In the genomic region with DNA sequence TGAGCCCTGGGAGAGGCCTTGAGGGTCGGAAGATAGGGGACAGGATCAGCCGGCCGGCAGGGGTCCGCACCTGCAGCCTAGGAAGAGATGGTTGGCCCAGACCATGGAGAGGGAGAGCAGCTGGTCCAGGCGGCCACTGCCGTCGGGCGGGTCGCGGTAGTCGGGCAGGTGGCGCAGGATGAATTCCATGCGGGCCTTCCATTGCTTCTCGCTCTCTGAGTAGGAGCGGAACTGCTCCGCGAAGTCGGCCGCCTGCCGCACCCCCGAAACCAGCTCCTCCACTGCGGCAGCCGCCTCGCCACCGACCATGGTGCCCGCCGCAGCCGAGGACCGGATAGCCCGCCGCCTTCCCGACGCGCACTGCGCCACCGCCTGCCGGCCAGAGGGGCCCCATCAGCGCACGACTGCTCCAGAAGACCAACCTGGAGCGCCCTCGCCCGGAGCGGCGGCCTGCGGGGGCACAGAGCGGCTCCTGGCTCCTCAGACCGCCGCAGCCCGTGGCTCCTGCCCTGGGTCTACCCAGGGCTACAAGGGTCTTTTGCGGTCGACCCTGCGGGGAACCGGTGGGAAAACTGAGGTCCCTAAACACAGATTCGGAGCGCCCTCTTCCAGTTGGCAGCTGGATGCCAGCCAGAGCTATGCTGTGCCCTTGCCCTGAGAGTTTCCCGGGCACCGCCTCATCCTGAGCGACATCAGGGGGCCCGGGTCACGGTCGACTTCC, we compare ENCODE assay signal across 8 cellular contexts. TPM values are rescaled to one million over a fixed set of nuclear protein-coding genes. Genes with fewer than 3 reads are reported as not detected.
DNase-seq lines count a peak whose midpoint lies in the region; ATAC-seq, FAIRE-seq and TF ChIP-seq lines count a peak whose summit lies in the region.

A gene with protein sequence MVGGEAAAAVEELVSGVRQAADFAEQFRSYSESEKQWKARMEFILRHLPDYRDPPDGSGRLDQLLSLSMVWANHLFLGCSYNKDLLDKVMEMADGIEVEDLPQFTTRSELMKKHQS (minus strand): TSS at position 336 of the 721 bp plus-strand sequence. CDS start 27 bp downstream, at position 309.

- peak; percentile 91 to 95 for DNase-seq in Caco-2
- peak; percentile 35 for DNase-seq in HS-5 (ENCODE audit: low read depth)
- DNase-seq in NOMO-1 treated with DMSO at 0.1 percent for 48 hours (lab: John Stamatoyannopoulos, UW; ENCODE audit: unreplicated experiment) = peak; percentile 80
- DNase-seq in activated CD8-positive, alpha-beta memory T cell treated with anti-CD3 and anti-CD28 coated beads, Interleukin-2, amount 10 ng/mL, durations not matched to agents 7 days and 5 days = peak; percentile 92
- peak; percentile 59 to 95 for DNase-seq in H1 (ENCODE audit: low read depth in 1 of 2, low spot score in 2 of 2)
- peak; percentile 98 for DNase-seq in mesenteric fat pad (ENCODE audit: low spot score)
- peak; percentile 78 for DNase-seq in stimulated activated CD8-positive, alpha-beta memory T cell treated with anti-CD3 and anti-CD28 coated beads, Interleukin-15, amount 100 ng/mL, for 24 hours (ENCODE audit: low read depth)

- H3K27me3 ChIP-seq in Caco-2 (replicated peaks; ENCODE audit: control insufficient read depth, insufficient read depth, low read length) (no peaks in the 10 kb centered on the region), H1 (replicated peaks in 1 of 4; ENCODE audit: control insufficient read depth in 3 of 4, extremely low read depth in 1 of 4, insufficient read depth in 3 of 4, low read length in 3 of 4) (no peaks in the 10 kb centered on the region)

- TF ChIP-seq POLR2A in H1 (IDR thresholded peaks at IDR 0.05; ENCODE audit: control extremely low read depth in 1 of 2, low read depth in 2 of 2, low read length in 2 of 2) = peak; percentile 84 to 94

- intact Hi-C loops in Caco-2 (cut with micrococcal nuclease; ENCODE audit: unreplicated experiment) = loop anchor here (1.0 kb wide), 2 partner anchors 101 to 116 kb away; no protein-coding TSS in a partner anchor

- peak within 1 kb of the TSS; percentile 98 for H3K4me3 Mint-ChIP-seq in Caco-2 (ENCODE audit: unreplicated experiment)
- peak within 1 kb of the TSS; percentile 96 for H3K4me3 Mint-ChIP-seq in activated CD8-positive, alpha-beta memory T cell treated with anti-CD3 and anti-CD28 coated beads, Interleukin-2, amount 10 ng/mL, durations not matched to agents 7 days and 5 days

- peak within 1 kb of the TSS; percentile 66; the same call in 1 of the 2 replicates for H2BK5ac ChIP-seq in H1 (ENCODE audit: low read depth, low read length)

- H2BK12ac ChIP-seq in H1 (ENCODE audit: low read depth, low read length) = no peak within 1 kb of the TSS

- no peaks in the 10 kb centered on the region for H3K9me3 ChIP-seq in Caco-2
- H3K9me3 ChIP-seq in H1 (ENCODE audit: insufficient read depth in 2 of 2, low read depth in 1 of 2, low read length in 1 of 2) = no peaks in the 10 kb centered on the region

- H3K9ac ChIP-seq in H1 (replicated peaks in 1 of 4; ENCODE audit: extremely low read depth in 1 of 4, low read depth in 3 of 4, low read length in 3 of 4) = peak within 1 kb of the TSS; percentile 57 to 88 (median 76)

- CTCF ChIA-PET in Caco-2 (lab: Charles Lee) (interaction anchor here (0.7 to 2.5 kb wide), 11 partner anchors 25 to 328 kb away, joined by 3 to 10 read pairs (median 3); a partner anchor contains a TSS), H1 (lab: Charles Lee; ENCODE audit: partially characterized antibody) (interaction anchor here (0.6 to 7.0 kb wide), 53 partner anchors 9 to 413 kb away, joined by 3 to 91 read pairs (median 5); a partner anchor contains a TSS)
- CTCF ChIA-PET in activated CD8-positive, alpha-beta memory T cell treated with anti-CD3 and anti-CD28 coated beads, Interleukin-2, amount 10 ng/mL, durations not matched to agents 7 days and 5 days (lab: Charles Lee) = interaction anchor here (0.6 to 5.5 kb wide), 37 partner anchors 9 to 415 kb away, joined by 3 to 38 read pairs (median 4); a partner anchor contains a TSS

- peak in 1 of 2 experiments; percentile 78; a peak in 1 of 3 replicates for TF ChIP-seq EP300 in H1 (IDR thresholded peaks at IDR 0.05; ENCODE audit: borderline replicate concordance in 1 of 2, low read depth in 2 of 2, low read length in 2 of 2)

- TF ChIP-seq RAD21 in H1 (IDR thresholded peaks at IDR 0.05 in 1 of 2, conservative IDR thresholded peaks at IDR 0.05 in 1 of 2; ENCODE audit: low read depth in 2 of 2, low read length in 2 of 2) = peak; percentile 52 to 74

- H2BK15ac ChIP-seq in H1 (ENCODE audit: low read length) = 0 out of 2 replicates have a peak within 1 kb of the TSS, but pooled peaks have one; percentile 19

- no peak within 1 kb of the TSS for H3K14ac ChIP-seq in H1 (ENCODE audit: insufficient read length)

- TF ChIP-seq CTCF in Caco-2 (IDR thresholded peaks at IDR 0.05; ENCODE audit: insufficient read depth in 1 of 2, low read depth in 1 of 2, low read length in 1 of 2, severe bottlenecking in 1 of 2, unreplicated experiment in 1 of 2) (peak; percentile 74 to 89), H1 (IDR thresholded peaks at IDR 0.05; ENCODE audit: control extremely low read depth in 1 of 3, insufficient read depth in 1 of 3, low read depth in 1 of 3, low read length in 3 of 3) (peak; percentile 73 to 94 (median 78))

- peak; percentile 89 for ATAC-seq in GM19468 (IDR thresholded peaks at IDR 0.05; ENCODE audit: extremely low read depth, unreplicated experiment)
- peak; percentile 100 for ATAC-seq in activated CD8-positive, alpha-beta memory T cell treated with anti-CD3 and anti-CD28 coated beads, Interleukin-2, amount 10 ng/mL, durations not matched to agents 7 days and 5 days

- H2AK5ac ChIP-seq in H1 (ENCODE audit: low read depth, low read length) = no peak within 1 kb of the TSS

- H3K27me3 Mint-ChIP-seq in Caco-2 (ENCODE audit: insufficient read depth, unreplicated experiment) = no peaks in the 10 kb centered on the region
- H3K27me3 Mint-ChIP-seq in activated CD8-positive, alpha-beta memory T cell treated with anti-CD3 and anti-CD28 coated beads, Interleukin-2, amount 10 ng/mL, durations not matched to agents 7 days and 5 days = no peaks in the 10 kb centered on the region

- H3K56ac ChIP-seq in H1 (replicated peaks; ENCODE audit: insufficient read length, low read depth, low read length) = peak within 1 kb of the TSS; percentile 71

- POLR2A ChIA-PET in Caco-2 (lab: Charles Lee) (interaction anchor here (0.6 to 1.8 kb wide), 4 partner anchors 25 to 115 kb away, joined by 4 to 10 read pairs (median 8); no protein-coding TSS in a partner anchor), H1 (lab: Charles Lee; ENCODE audit: partially characterized antibody) (interaction anchor here (0.7 to 2.8 kb wide), 34 partner anchors 9 to 185 kb away, joined by 3 to 22 read pairs (median 4); a partner anchor contains a TSS)

- H3K36me3 ChIP-seq in Caco-2 (ENCODE audit: control insufficient read depth, insufficient read depth, low read length) (peaks cover 1% of the 10 kb centered on the region; the same call in 1 of the 2 replicates), H1 (ENCODE audit: control insufficient read depth in 2 of 4, insufficient read depth in 4 of 4, low read length in 3 of 4) (peaks cover 3 to 11% (median 4%) of the 10 kb centered on the region in 4 experiments; a peak in 5 of 8 replicates)

- peaks cover 47% of the 10 kb centered on the region for H3K4me1 ChIP-seq in Caco-2
- peaks cover 5 to 10% (median 8%) of the 10 kb centered on the region in 4 experiments for H3K4me1 ChIP-seq in H1 (replicated peaks in 1 of 4; ENCODE audit: control insufficient read depth in 3 of 4, insufficient read depth in 4 of 4, low read length in 3 of 4)

- 0 out of 2 replicates have a peak within 1 kb of the TSS, but pooled peaks have one; percentile 36 for H2AFZ ChIP-seq in H1 (ENCODE audit: low read length)

- H3K18ac ChIP-seq in H1 (ENCODE audit: extremely low read depth, low read length) = peak within 1 kb of the TSS; percentile 81

- peak within 1 kb of the TSS; percentile 90 for H4K8ac ChIP-seq in H1 (ENCODE audit: extremely low read depth, insufficient read depth, low read length)

- H3K4me2 ChIP-seq in H1 (ENCODE audit: insufficient read depth in 1 of 2, low read depth in 2 of 2, low read length in 2 of 2) = peak within 1 kb of the TSS; percentile 83 to 84

- no TSS peak for BruUV-seq in Caco-2 (replicated peaks; lab: Mats Ljungman, UMichigan)

- H3K9me3 Mint-ChIP-seq in Caco-2 (ENCODE audit: unreplicated experiment) = no peaks in the 10 kb centered on the region
- no peaks in the 10 kb centered on the region for H3K9me3 Mint-ChIP-seq in activated CD8-positive, alpha-beta memory T cell treated with anti-CD3 and anti-CD28 coated beads, Interleukin-2, amount 10 ng/mL, durations not matched to agents 7 days and 5 days (ENCODE audit: low read depth)

- H3K27ac Mint-ChIP-seq in Caco-2 (ENCODE audit: unreplicated experiment) = peak within 1 kb of the TSS; percentile 35
- peak within 1 kb of the TSS; percentile 87 for H3K27ac Mint-ChIP-seq in activated CD8-positive, alpha-beta memory T cell treated with anti-CD3 and anti-CD28 coated beads, Interleukin-2, amount 10 ng/mL, durations not matched to agents 7 days and 5 days

- H3K23me2 ChIP-seq in H1 (ENCODE audit: low read depth, low read length) = peaks cover 5% of the 10 kb centered on the region; the same call in 1 of the 2 replicates

- H3K79me1 ChIP-seq in H1 (ENCODE audit: low read depth, low read length) = peaks cover 2% of the 10 kb centered on the region

- H4K5ac ChIP-seq in H1 (ENCODE audit: insufficient read length, low read depth, low read length) = peak within 1 kb of the TSS; percentile 86

- peaks cover 35% of the 10 kb centered on the region for H3K36me3 Mint-ChIP-seq in Caco-2 (ENCODE audit: insufficient read depth, unreplicated experiment)
- peaks cover 5% of the 10 kb centered on the region for H3K36me3 Mint-ChIP-seq in activated CD8-positive, alpha-beta memory T cell treated with anti-CD3 and anti-CD28 coated beads, Interleukin-2, amount 10 ng/mL, durations not matched to agents 7 days and 5 days

- H3K4ac ChIP-seq in H1 (replicated peaks; ENCODE audit: insufficient read length, low read depth, low read length) = peak within 1 kb of the TSS; percentile 44

- H2BK20ac ChIP-seq in H1 (ENCODE audit: low read length) = 0 out of 2 replicates have a peak within 1 kb of the TSS, but pooled peaks have one; percentile 48

- peaks cover 11% of the 10 kb centered on the region for H3K4me1 Mint-ChIP-seq in Caco-2 (ENCODE audit: low read depth, unreplicated experiment)
- peaks cover 30% of the 10 kb centered on the region for H3K4me1 Mint-ChIP-seq in activated CD8-positive, alpha-beta memory T cell treated with anti-CD3 and anti-CD28 coated beads, Interleukin-2, amount 10 ng/mL, durations not matched to agents 7 days and 5 days

- peak within 1 kb of the TSS; percentile 73 for H3K27ac ChIP-seq in H1 (ENCODE audit: low read depth, low read length)

- FAIRE-seq in H1 (lab: Jason Lieb, UNC) = no peak

- no peaks in the 10 kb centered on the region for H4K20me1 ChIP-seq in H1 (replicated peaks in 1 of 2; ENCODE audit: control insufficient read depth in 1 of 2, insufficient read depth in 2 of 2, low read length in 2 of 2)

- peak within 1 kb of the TSS; percentile 79 for H4K91ac ChIP-seq in H1 (replicated peaks; ENCODE audit: insufficient read length, low read length)

- no peak within 1 kb of the TSS for H3K23ac ChIP-seq in H1 (ENCODE audit: insufficient read length)

- 7% methylated on average over 61 of the region's 61 CpGs; no CpG with 5 or more reads in 1 of the 2 experiments for WGBS in H1 (ENCODE audit: extremely low coverage in 1 of 2, insufficient coverage in 1 of 2, insufficient read length in 1 of 2, insufficient replicate concordance in 2 of 2, low coverage in 1 of 2, low lambda C conversion rate in 2 of 2, missing lambda C conversion rate in 1 of 2), 2 experiments

- H3K4me3 ChIP-seq in Caco-2 (ENCODE audit: low read depth, low read length) = peak within 1 kb of the TSS; percentile 83
- H3K4me3 ChIP-seq in H1 (ENCODE audit: extremely low read depth in 1 of 4, insufficient read depth in 2 of 4, low read depth in 3 of 4, low read length in 4 of 4) = peak within 1 kb of the TSS; percentile 75 to 97 (median 86)

- no peak within 1 kb of the TSS for H2BK120ac ChIP-seq in H1 (replicated peaks; ENCODE audit: low read depth, low read length)

- peaks cover 7 to 26% of the 10 kb centered on the region in 2 experiments for H3K79me2 ChIP-seq in H1 (ENCODE audit: control insufficient read depth in 1 of 2, insufficient read depth in 2 of 2, low read length in 2 of 2)

RNA-seq across cellular contexts. Expression of the gene that starts here (rescaled TPM):
- total RNA-seq in Caco-2 (2022) (49.8 and 53.2 TPM in 2 replicates), mesenteric fat pad (19.5 TPM)
- 10 to 100 TPM; 28.0 to 33.8 TPM for total RNA-seq in activated CD8-positive, alpha-beta memory T cell treated with anti-CD3 and anti-CD28 coated beads, Interleukin-2, amount 10 ng/mL, durations not matched to agents 7 days and 5 days
- total RNA-seq in H1 (2021; fragmentation: NEBNext Ultra II Directional; extraction: Animal tissue kit (Norgen Biotek cat#: 25700)) = 54.3 and 56.3 TPM in 2 replicates
- polyA plus RNA-seq in H1 (2011; rRNA removed) = 31.2 and 40.0 TPM in 2 replicates
- polyA plus RNA-seq in H1 (2011; cell fraction: cytosol; rRNA removed) = 44.5 TPM
- polyA plus RNA-seq in H1 (2011; cell fraction: nucleus; rRNA removed) = 9.6 TPM
- polyA plus RNA-seq in H1 (2012, experiment 1 of 2) = 34.7 to 41.9 TPM (median 39.4 TPM) in 4 replicates
- 59.9 TPM for polyA plus RNA-seq in H1 (2012, experiment 2 of 2)
- polyA plus RNA-seq in H1 (2013, experiment 1 of 2) = 50.3 TPM
- 51.4 TPM for polyA plus RNA-seq in H1 (2013, experiment 2 of 2)
- 10.6 and 11.7 TPM in 2 replicates for polyA minus RNA-seq in H1 (2011; rRNA and poly(A)+ RNA removed)
- polyA minus RNA-seq in H1 (2011; cell fraction: cytosol; rRNA and poly(A)+ RNA removed) = 16.8 TPM
- polyA minus RNA-seq in H1 (2011; cell fraction: nucleus; rRNA and poly(A)+ RNA removed) = 16.6 TPM

Comparison
In these comparisons a context has a peak if more than half of its experiments do, and no peak if none do; other contexts are left out.
1. Peak in every context shown above with its lines: DNase-seq, ATAC-seq, H3K4me3 ChIP-seq and H3K27ac ChIP-seq.
2. DNase-seq: peak in every context shown above with its lines; median percentile 98 in mesenteric fat pad; 93 in Caco-2; 92 in activated CD8-positive, alpha-beta memory T cell treated with anti-CD3 and anti-CD28 coated beads, Interleukin-2, amount 10 ng/mL, durations not matched to agents 7 days and 5 days; 80 in NOMO-1 treated with DMSO at 0.1 percent for 48 hours; 78 in stimulated activated CD8-positive, alpha-beta memory T cell treated with anti-CD3 and anti-CD28 coated beads, Interleukin-15, amount 100 ng/mL, for 24 hours; 77 in H1; 35 in HS-5.